Comparison of ENCODE assay signal across 1 cellular context in genomic region chr3:171784387-171784786, GRCh38.
TF ChIP-seq lines count a peak whose summit lies in the region.

No MANE protein-coding gene starts in this region.

TF ChIP-seq in HepG2, 621 proteins besides CTCF, POLR2A, EP300 and RAD21:
- TF ChIP-seq ISX (CRISPR knock-in tag; conservative IDR thresholded peaks at IDR 0.05) (no peak), GTF3A (CRISPR knock-in tag; conservative IDR thresholded peaks at IDR 0.05) (no peak), ZNF513 (CRISPR knock-in tag; conservative IDR thresholded peaks at IDR 0.05) (no peak)
- TF ChIP-seq, protein P1, sequence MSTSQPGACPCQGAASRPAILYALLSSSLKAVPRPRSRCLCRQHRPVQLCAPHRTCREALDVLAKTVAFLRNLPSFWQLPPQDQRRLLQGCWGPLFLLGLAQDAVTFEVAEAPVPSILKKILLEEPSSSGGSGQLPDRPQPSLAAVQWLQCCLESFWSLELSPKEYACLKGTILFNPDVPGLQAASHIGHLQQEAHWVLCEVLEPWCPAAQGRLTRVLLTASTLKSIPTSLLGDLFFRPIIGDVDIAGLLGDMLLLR (CRISPR knock-in tag; IDR thresholded peaks at IDR 0.05) = no peak
